In genomic region chr4:1293531-1293941, GRCh38 we compare ENCODE assay signal across 18 cellular contexts. TPM values are rescaled to one million over a fixed set of nuclear protein-coding genes. Genes with fewer than 3 reads are reported as not detected.
DNase-seq lines count a peak whose midpoint lies in the region; ATAC-seq, FAIRE-seq and TF ChIP-seq lines count a peak whose summit lies in the region.
"Had no signal": no experiment of that assay in that cellular context is flagged by ENCODE, and none has a peak within 500 bp of the region (broad histone marks: within the 10 kb centered on the region; RNA-seq: fewer than 3 reads in every experiment).

No MANE protein-coding gene starts in this region.

- H3K27me3 ChIP-seq in right atrium auricular region = no peaks in the 10 kb centered on the region
- no peaks in the 10 kb centered on the region for H3K27me3 ChIP-seq in OCI-LY3 (ENCODE audit: low read depth, low read length)
- no peaks in the 10 kb centered on the region for H3K27me3 ChIP-seq in thoracic aorta (replicated peaks; ENCODE audit: insufficient read depth)
- H3K27me3 ChIP-seq: esophagus squamous epithelium had no signal

- ATAC-seq in left ventricle myocardium superior (no peak), thoracic aorta (ENCODE audit: insufficient number of reproducible peaks, low FRiP score, low read depth) (no peak)
- ATAC-seq: HCT116 had no signal

- TF ChIP-seq CTCF in right atrium auricular region (IDR thresholded peaks at IDR 0.05) = no peak
- TF ChIP-seq CTCF in OCI-LY3 (IDR thresholded peaks at IDR 0.05; ENCODE audit: low read depth, low read length) = no peak
- no peak for TF ChIP-seq CTCF in kidney (IDR thresholded peaks at IDR 0.05; ENCODE audit: borderline replicate concordance, extremely low read depth, insufficient read depth)
- no peak for TF ChIP-seq CTCF in thoracic aorta (IDR thresholded peaks at IDR 0.05)

- H3K4me3 ChIP-seq in right atrium auricular region (no peak overlapping the region), OCI-LY3 (ENCODE audit: low read length) (no peak overlapping the region), kidney (ENCODE audit: low read length in 2 of 2) (no peak overlapping the region), thoracic aorta (peak overlapping the region; percentile 45)
- H3K4me3 ChIP-seq: esophagus squamous epithelium, lung had no signal

- DNase-seq in right atrium auricular region (ENCODE audit: low spot score) (no peak), left ventricle myocardium superior (no peak), kidney (peak; percentile 49), thoracic aorta (ENCODE audit: low spot score) (no peak), NCI-H2107 (lab: John Stamatoyannopoulos, UW) (no peak), EL (no peak), HTR-8/SVneo (ENCODE audit: insufficient read length, low spot score) (no peak)
- DNase-seq: activated naive CD4-positive, alpha-beta T cell treated with anti-CD3 and anti-CD28 coated beads, Interleukin-2, amount 50 U/mL, for 16 hours; AML-193; esophagus squamous epithelium; hypothalamus; NCI-H1092; NCI-H2227 treated with DMSO at 0.1 percent for 48 hours; stimulated activated CD8-positive, alpha-beta memory T cell treated with anti-CD3 and anti-CD28 coated beads, Interleukin-4, amount 100 ng/mL, for 48 hours had no signal

- H3K27ac ChIP-seq in right atrium auricular region (peak overlapping the region; percentile 13 to 62), OCI-LY3 (ENCODE audit: low read length) (0 out of 2 replicates have a peak overlapping the region, but pooled peaks have one; percentile 4), kidney (ENCODE audit: low read depth in 2 of 2, low read length in 2 of 2) (no peak overlapping the region), thoracic aorta (peak overlapping the region; percentile 63 to 65)
- H3K27ac ChIP-seq: esophagus squamous epithelium, parathyroid adenoma had no signal

- intact Hi-C loops in left ventricle myocardium superior (cut with micrococcal nuclease) = no loop called here
- intact Hi-C loops in kidney (cut with DNase I) = no loop called here

- no peak overlapping the region for H3K4me2 ChIP-seq in OCI-LY3 (ENCODE audit: low read length)

- no peak overlapping the region for H3K9ac ChIP-seq in OCI-LY3 (ENCODE audit: low read length)
- H3K9ac ChIP-seq in kidney (ENCODE audit: low read length in 2 of 2) = no peak overlapping the region
- H3K9ac ChIP-seq: parathyroid adenoma had no signal

- peaks cover 89% of the 10 kb centered on the region for H3K79me2 ChIP-seq in OCI-LY3 (ENCODE audit: low read length)

- H4K20me1 ChIP-seq in OCI-LY3 (ENCODE audit: insufficient read depth, low read length) = peaks cover 44% of the 10 kb centered on the region

- H3K36me3 ChIP-seq in right atrium auricular region (peaks cover 17% of the 10 kb centered on the region), OCI-LY3 (replicated peaks; ENCODE audit: low read depth, low read length) (peaks cover 6% of the 10 kb centered on the region), kidney (ENCODE audit: control insufficient read depth in 1 of 2, insufficient read depth in 2 of 2, low read length in 2 of 2) (peaks cover 3 to 5% of the 10 kb centered on the region in 2 donors), thoracic aorta (peaks cover 20% of the 10 kb centered on the region)

- no peak overlapping the region for H2AFZ ChIP-seq in OCI-LY3 (ENCODE audit: low read depth, low read length)
- H2AFZ ChIP-seq: parathyroid adenoma had no signal

- H3K9me3 ChIP-seq in right atrium auricular region (no peaks in the 10 kb centered on the region), OCI-LY3 (ENCODE audit: insufficient read depth, low read length) (no peaks in the 10 kb centered on the region), kidney (ENCODE audit: control insufficient read depth in 1 of 2, low read length in 2 of 2) (no peaks in the 10 kb centered on the region), thoracic aorta (no peaks in the 10 kb centered on the region)
- H3K9me3 ChIP-seq: esophagus squamous epithelium had no signal

- peaks cover 0 to 60% of the 10 kb centered on the region in 2 donors for H3K4me1 ChIP-seq in right atrium auricular region
- peaks cover 22% of the 10 kb centered on the region for H3K4me1 ChIP-seq in OCI-LY3 (ENCODE audit: low read length)
- peaks cover 21 to 37% of the 10 kb centered on the region in 2 donors for H3K4me1 ChIP-seq in kidney (ENCODE audit: control insufficient read depth in 1 of 2, insufficient read depth in 1 of 2, low read depth in 1 of 2, low read length in 2 of 2)
- peaks cover 33 to 45% of the 10 kb centered on the region in 2 donors for H3K4me1 ChIP-seq in thoracic aorta (ENCODE audit: control insufficient read depth in 1 of 2, low read depth in 2 of 2)

- FAIRE-seq in kidney (lab: Jason Lieb, UNC) (no peak), HTR-8/SVneo (lab: Jason Lieb, UNC) (no peak)

RNA-seq across cellular contexts. Expression of gene MAEA, which starts 3.8 kb away (rescaled TPM):
- 10 to 100 TPM; 46.0 to 51.7 TPM for total RNA-seq in right atrium auricular region
- 49.6 TPM for total RNA-seq in left ventricle myocardium superior
- total RNA-seq in kidney = 75.2 TPM
- 65.0 TPM for polyA plus RNA-seq in kidney (ENCODE audit: insufficient read depth, low read depth, low replicate concordance)
- 10 to 100 TPM; 53.7 to 83.8 TPM for total RNA-seq in thoracic aorta

RNA-seq across cellular contexts. Expression of gene CTBP1, which starts 44.6 kb away (rescaled TPM):
- total RNA-seq in right atrium auricular region (100 to 1,000 TPM; 104 to 140 TPM), left ventricle myocardium superior (133 TPM), kidney (170 TPM), thoracic aorta (100 to 1,000 TPM; 132 to 256 TPM)
- polyA plus RNA-seq in kidney (ENCODE audit: insufficient read depth, low read depth, low replicate concordance) = 96.1 TPM

RNA-seq across cellular contexts. Expression of gene UVSSA, which starts 53.5 kb away (rescaled TPM):
- total RNA-seq in right atrium auricular region = 1 to 10 TPM; 4.4 to 7.5 TPM
- 5.9 TPM for total RNA-seq in left ventricle myocardium superior
- 32.5 TPM for total RNA-seq in kidney
- polyA plus RNA-seq in kidney (ENCODE audit: insufficient read depth, low read depth, low replicate concordance) = 5.2 TPM
- total RNA-seq in thoracic aorta = 10 to 100 TPM; 23.3 to 29.0 TPM

Comparison
In these comparisons a context has a peak if more than half of its experiments do, and no peak if none do; other contexts are left out.
1. H3K27ac ChIP-seq: peak in right atrium auricular region (2 of 2), OCI-LY3 (single experiment) and thoracic aorta (2 of 2); none in kidney (0 of 2).